Comparison of ENCODE assay signal across 16 cellular contexts in genomic region chr14:65745396-65746190, GRCh38.
A peak's percentile ranks its signal among the peaks of the same experiment; 100 is the strongest.
DNase-seq lines count a peak whose midpoint lies in the region; ATAC-seq, FAIRE-seq and TF ChIP-seq lines count a peak whose summit lies in the region.
"Had no signal": no experiment of that assay in that cellular context is flagged by ENCODE, and none has a peak within 500 bp of the region (broad histone marks: within the 10 kb centered on the region; RNA-seq: fewer than 3 reads in every experiment).

No MANE protein-coding gene starts in this region.

- no peak for TF ChIP-seq CTCF in D721Med (IDR thresholded peaks at IDR 0.05; ENCODE audit: insufficient read depth, missing control alignments)
- no peak for TF ChIP-seq CTCF in brain microvascular endothelial cell (IDR thresholded peaks at IDR 0.05; ENCODE audit: low read depth, low read length, missing control alignments)

- no peaks in the 10 kb centered on the region for H3K27me3 Mint-ChIP-seq in activated T-helper 17 cell treated with anti-CD3 and anti-CD28 coated beads, Interleukin-2, amount 50 U/mL, for 72 hours

- in situ Hi-C loops in brain microvascular endothelial cell (cut with HindIII; ENCODE audit: low pct_ligation_motif_present, low sequenced_read_pairs) = no loop called here

- no peak for DNase-seq in D721Med (ENCODE audit: insufficient read length, low spot score)
- peak; percentile 74 for DNase-seq in NOMO-1 treated with dmso at 0.1 percent for 144 hours (lab: John Stamatoyannopoulos, UW; ENCODE audit: unreplicated experiment)
- DNase-seq in activated CD8-positive, alpha-beta memory T cell treated with anti-CD3 and anti-CD28 coated beads, Interleukin-2, amount 50 U/mL, for 48 hours = no peak
- DNase-seq in brain microvascular endothelial cell = no peak
- DNase-seq: DMS 273 treated with DMSO at 0.1 percent for 48 hours, NCI-H1105, NCI-H1930, NCI-H2171 treated with DMSO at 0.1 percent for 48 hours, NCI-H510A, T-helper 1 cell had no signal

- 0 out of 2 replicates have a peak, but pooled peaks cover 3% of the 10 kb centered on the region for H3K36me3 ChIP-seq in HUES48 (ENCODE audit: control insufficient read depth, insufficient read depth, low read length)
- H3K36me3 ChIP-seq in ectodermal cell (ENCODE audit: control insufficient read depth, insufficient read depth, low read length) = no peaks in the 10 kb centered on the region
- H3K36me3 ChIP-seq in brain microvascular endothelial cell (replicated peaks) = peaks cover 7% of the 10 kb centered on the region

- H3K9me3 ChIP-seq in HUES48 (ENCODE audit: control insufficient read depth, insufficient read depth, low read length) (no peaks in the 10 kb centered on the region), ectodermal cell (ENCODE audit: control insufficient read depth, low read length) (no peaks in the 10 kb centered on the region)
- H3K9me3 ChIP-seq: BLaER1 treated with 17β-estradiol and CSF1 and Interleukin-3, amounts not matched to agents 10 nM and 100 nM had no signal

- no peaks in the 10 kb centered on the region for H3K4me1 Mint-ChIP-seq in activated T-helper 17 cell treated with anti-CD3 and anti-CD28 coated beads, Interleukin-2, amount 50 U/mL, for 72 hours

- no peak overlapping the region for H3K9ac ChIP-seq in HUES48 (ENCODE audit: low read depth, low read length)
- H3K9ac ChIP-seq: BLaER1 treated with 17β-estradiol and CSF1 and Interleukin-3, amounts not matched to agents 10 nM and 100 nM had no signal

- H3K36me3 Mint-ChIP-seq in activated T-helper 17 cell treated with anti-CD3 and anti-CD28 coated beads, Interleukin-2, amount 50 U/mL, for 72 hours (ENCODE audit: low read depth) = peaks cover 17% of the 10 kb centered on the region

- H3K4me3 Mint-ChIP-seq in activated T-helper 17 cell treated with anti-CD3 and anti-CD28 coated beads, Interleukin-2, amount 50 U/mL, for 72 hours = no peak overlapping the region

- peak; percentile 77 for FAIRE-seq in D721Med (lab: Jason Lieb, UNC)

- H3K27ac ChIP-seq in HUES48 (ENCODE audit: low read depth, low read length) (peak overlapping the region; percentile 39), ectodermal cell (ENCODE audit: insufficient read depth, low read depth, low read length, poor library complexity, severe bottlenecking) (peak overlapping the region; percentile 11), brain microvascular endothelial cell (no peak overlapping the region)
- H3K27ac ChIP-seq: BLaER1 treated with 17β-estradiol and CSF1 and Interleukin-3, amounts not matched to agents 10 nM and 100 nM had no signal

- H3K27me3 ChIP-seq in HUES48 (ENCODE audit: control insufficient read depth, insufficient read depth, low read length) (no peaks in the 10 kb centered on the region), ectodermal cell (ENCODE audit: control insufficient read depth, insufficient read depth, low read length, poor library complexity, severe bottlenecking) (no peaks in the 10 kb centered on the region), brain microvascular endothelial cell (replicated peaks) (no peaks in the 10 kb centered on the region)
- H3K27me3 ChIP-seq: BLaER1 treated with 17β-estradiol and CSF1 and Interleukin-3, amounts not matched to agents 10 nM and 100 nM had no signal

- H3K4me1 ChIP-seq in HUES48 (ENCODE audit: control insufficient read depth, insufficient read depth, low read length) (peaks cover 17% of the 10 kb centered on the region), ectodermal cell (ENCODE audit: control insufficient read depth, insufficient read depth, low read length) (peaks cover 4% of the 10 kb centered on the region)
- H3K4me1 ChIP-seq: BLaER1 treated with 17β-estradiol and CSF1 and Interleukin-3, amounts not matched to agents 10 nM and 100 nM had no signal

- ATAC-seq in activated T-helper 17 cell treated with anti-CD3 and anti-CD28 coated beads, Interleukin-2, amount 50 U/mL, for 72 hours (replicated peaks) = no peak
- no peak for ATAC-seq in GM18870 (IDR thresholded peaks at IDR 0.05; ENCODE audit: unreplicated experiment)
- ATAC-seq: HCT116 had no signal

- H3K27ac Mint-ChIP-seq in activated T-helper 17 cell treated with anti-CD3 and anti-CD28 coated beads, Interleukin-2, amount 50 U/mL, for 72 hours = no peak overlapping the region

- no peaks in the 10 kb centered on the region for H3K9me3 Mint-ChIP-seq in activated T-helper 17 cell treated with anti-CD3 and anti-CD28 coated beads, Interleukin-2, amount 50 U/mL, for 72 hours

- H3K4me3 ChIP-seq in HUES48 (ENCODE audit: low read depth, low read length) (no peak overlapping the region), ectodermal cell (ENCODE audit: insufficient read depth, low read depth, low read length) (no peak overlapping the region), brain microvascular endothelial cell (ENCODE audit: low read depth, low read length) (no peak overlapping the region)
- H3K4me3 ChIP-seq: BLaER1 treated with 17β-estradiol and CSF1 and Interleukin-3, amounts not matched to agents 10 nM and 100 nM had no signal

- 76 to 89% methylated on average over 7 to 8 of the region's 8 CpGs for WGBS in ectodermal cell, 2 experiments
